1 cellular context compared by ENCODE assay signal in genomic region chr20:50415516-50416268, GRCh38.
TF ChIP-seq lines count a peak whose summit lies in the region.

No MANE protein-coding gene starts in this region.

TF ChIP-seq in GM23338, 12 proteins besides CTCF, POLR2A, EP300 and RAD21 (continued from another document):
- TF ChIP-seq REST (IDR thresholded peaks at IDR 0.05; ENCODE audit: unreplicated experiment) (no peak), ETS1 (IDR thresholded peaks at IDR 0.05) (no peak)
